In genomic region chr1:202871367-202871766, GRCh38 we compare ENCODE assay signal across 29 cellular contexts.
"Had no signal": no experiment of that assay in that cellular context is flagged by ENCODE, and none has a peak within 500 bp of the region (broad histone marks: within the 10 kb centered on the region; RNA-seq: fewer than 3 reads in every experiment).

No MANE protein-coding gene starts in this region.

- ATAC-seq: left colon; left lung; lower lobe of right lung; natural killer cell; right cardiac atrium; sciatic nerve; stimulated activated naive B cell treated with anti-CD40 and anti-IgM and Interleukin-4, amounts not matched to agents 10 μg/mL and 1 μg/mL and 100 μg/mL, for 72 hours; stimulated activated naive CD8-positive, alpha-beta T cell treated with anti-CD3 and anti-CD28 coated beads, Interleukin-15, Interleukin-2, amounts not matched to agents 100 U/mL and 50 U/mL, for 24 hours had no signal

- H3K9me3 ChIP-seq: left lung, lower lobe of right lung, neutrophil, ovary, stomach, testis, thyroid gland, transverse colon, upper lobe of left lung, vagina had no signal

- DNase-seq: kidney; left colon; left lung; lower lobe of right lung; mammary epithelial cell; mesenchymal stem cell; naive B cell; natural killer cell; nephron progenitor cell; occipital lobe; ovary; retina; right cardiac atrium; stimulated activated CD4-positive, alpha-beta T cell treated with anti-CD3 and anti-CD28 coated beads, Interleukin-12 subunit alpha, Interleukin-12 subunit beta, amount 100 ng/mL, for 4 hours; stimulated activated CD4-positive, alpha-beta T cell treated with anti-CD3 and anti-CD28 coated beads, Interleukin-15, amount 100 ng/mL, for 24 hours; stimulated activated CD4-positive, alpha-beta T cell treated with anti-CD3 and anti-CD28 coated beads, Interleukin-2, amount 100 ng/mL, for 24 hours; stimulated activated CD4-positive, alpha-beta T cell treated with anti-CD3 and anti-CD28 coated beads, Interleukin-4, amount 100 ng/mL, for 1 hour; stimulated activated naive B cell treated with anti-CD40 and anti-IgM and Interleukin-4, amounts not matched to agents 10 μg/mL and 1 μg/mL and 100 μg/mL, for 72 hours; stimulated activated naive CD8-positive, alpha-beta T cell treated with anti-CD3 and anti-CD28 coated beads, Interleukin-15, Interleukin-2, amounts not matched to agents 100 U/mL and 50 U/mL, for 24 hours; stomach; testis; thyroid gland; transverse colon; upper lobe of left lung had no signal

- H3K27me3 ChIP-seq: left lung, neural progenitor cell, neutrophil, ovary, testis, thyroid gland, transverse colon, upper lobe of left lung, vagina had no signal

- H3K27ac ChIP-seq: left lung, lower lobe of right lung, neural progenitor cell, neutrophil, ovary, skin epidermis, stomach, testis, thyroid gland, transverse colon, upper lobe of left lung, vagina had no signal

- H3K36me3 ChIP-seq: lower lobe of right lung, neural progenitor cell, ovary, stomach, thyroid gland, transverse colon, upper lobe of left lung, vagina had no signal

- H3K4me3 ChIP-seq: left lung, lower lobe of right lung, neural progenitor cell, ovary, skin epidermis, stomach, testis, thyroid gland, transverse colon, upper lobe of left lung, vagina had no signal

- H3K4me1 ChIP-seq: left lung, lower lobe of right lung, neural progenitor cell, stomach, testis, thyroid gland, transverse colon, upper lobe of left lung, vagina had no signal
